In genomic region chr11:62847767-62848314, GRCh38 we compare ENCODE assay signal across 19 cellular contexts. TPM values are rescaled to one million over a fixed set of nuclear protein-coding genes. Genes with fewer than 3 reads are reported as not detected.
"Had no signal": no experiment of that assay in that cellular context is flagged by ENCODE, and none has a peak within 500 bp of the region (broad histone marks: within the 10 kb centered on the region; RNA-seq: fewer than 3 reads in every experiment).

No MANE protein-coding gene starts in this region.

- H3K27ac ChIP-seq: ascending aorta, coronary artery, foreskin keratinocyte, hepatocyte had no signal

- H3K27me3 ChIP-seq: ascending aorta, foreskin keratinocyte, hepatocyte had no signal

- H3K27me3 Mint-ChIP-seq: activated CD4-positive, alpha-beta memory T cell treated with anti-CD3 and anti-CD28 coated beads for 36 hours had no signal

- H3K4me3 Mint-ChIP-seq: activated CD4-positive, alpha-beta memory T cell treated with anti-CD3 and anti-CD28 coated beads for 36 hours; nephron progenitor cell had no signal

- H3K4me2 ChIP-seq: hepatocyte had no signal

- H3K4me3 ChIP-seq: ascending aorta, coronary artery, hepatocyte, lung had no signal

- H3K9me3 ChIP-seq: ascending aorta had no signal

- H3K4me1 ChIP-seq: ascending aorta, foreskin keratinocyte had no signal

- H3K9me3 Mint-ChIP-seq: activated CD4-positive, alpha-beta memory T cell treated with anti-CD3 and anti-CD28 coated beads for 36 hours; activated T-helper 2 cell treated with anti-CD3 and anti-CD28 coated beads, Interferon-gamma antibody, Interleukin-2, Interleukin-4, amounts not matched to agents 10 μg/mL and 5 μg/mL and 100 μg/mL, durations not matched to agents 14 hours and 24 hours and 36 hours had no signal

- H3K27ac Mint-ChIP-seq: activated CD4-positive, alpha-beta memory T cell treated with anti-CD3 and anti-CD28 coated beads for 36 hours; activated T-helper 2 cell treated with anti-CD3 and anti-CD28 coated beads, Interferon-gamma antibody, Interleukin-2, Interleukin-4, amounts not matched to agents 10 μg/mL and 5 μg/mL and 100 μg/mL, durations not matched to agents 14 hours and 24 hours and 36 hours; nephron progenitor cell had no signal

- DNase-seq: activated CD4-positive, alpha-beta memory T cell treated with anti-CD3 and anti-CD28 coated beads for 36 hours; activated CD4-positive, alpha-beta T cell treated with anti-CD3 and anti-CD28 coated beads for 4 hours; activated naive CD4-positive, alpha-beta T cell treated with Interleukin-2 at 50 U/mL for 16 hours; foreskin keratinocyte; islet precursor cell; nephron progenitor cell; occipital lobe; stimulated activated CD4-positive, alpha-beta T cell treated with anti-CD3 and anti-CD28 coated beads, Interleukin-12 subunit alpha, Interleukin-12 subunit beta, amount 100 ng/mL, for 4 hours; stimulated activated CD4-positive, alpha-beta T cell treated with anti-CD3 and anti-CD28 coated beads, Interleukin-2, amount 100 ng/mL, for 24 hours had no signal

- H2AFZ ChIP-seq: hepatocyte had no signal

RNA-seq across cellular contexts. Expression of gene TEX54, which starts 15.2 kb away (rescaled TPM):
- total RNA-seq: activated T-helper 2 cell treated with anti-CD3 and anti-CD28 coated beads, Interferon-gamma antibody, Interleukin-2, Interleukin-4, amounts not matched to agents 10 μg/mL and 5 μg/mL and 100 μg/mL, durations not matched to agents 14 hours and 24 hours and 36 hours; ascending aorta; epithelial cell of proximal tubule; fibroblast of lung; foreskin keratinocyte; hepatocyte; lung; occipital lobe; T-helper 2 cell treated with Interferon-gamma antibody and Interleukin-4, amounts not matched to agents 100 ng/mL and 5 ng/mL, for 36 hours; urinary bladder had no signal
- polyA plus RNA-seq: adipose tissue, fibroblast of lung, foreskin keratinocyte, lung, urinary bladder had no signal
